1 cellular context compared by ENCODE assay signal in genomic region chr2:52222128-52222527, GRCh38.
TF ChIP-seq lines count a peak whose summit lies in the region.

No MANE protein-coding gene starts in this region.

TF ChIP-seq in SK-N-SH treated with all-trans-retinoic acid at 6 μM for 48 hours, 23 proteins besides CTCF, POLR2A, EP300 and RAD21 (continued from another document):
- no peak for TF ChIP-seq PPARA (CRISPR knock-in tag; IDR thresholded peaks at IDR 0.05; ENCODE audit: borderline replicate concordance)
- TF ChIP-seq ZNF8 (CRISPR knock-in tag; IDR thresholded peaks at IDR 0.05) = no peak
- TF ChIP-seq ZC3H10 (CRISPR knock-in tag; IDR thresholded peaks at IDR 0.05) = no peak
- no peak for TF ChIP-seq RARB (CRISPR knock-in tag; IDR thresholded peaks at IDR 0.05)
- TF ChIP-seq CREB5 (CRISPR knock-in tag; IDR thresholded peaks at IDR 0.05; ENCODE audit: low read depth) = no peak
- TF ChIP-seq CSDC2 (CRISPR knock-in tag; IDR thresholded peaks at IDR 0.05) = no peak
